ENCODE assay signal across 14 cellular contexts in genomic region chr21:29382029-29382654, GRCh38.
A peak's percentile ranks its signal among the peaks of the same experiment; 100 is the strongest.
DNase-seq lines count a peak whose midpoint lies in the region; ATAC-seq and TF ChIP-seq lines count a peak whose summit lies in the region.
"Had no signal": no experiment of that assay in that cellular context is flagged by ENCODE, and none has a peak within 500 bp of the region (broad histone marks: within the 10 kb centered on the region; RNA-seq: fewer than 3 reads in every experiment).

No MANE protein-coding gene starts in this region.

- H3K27me3 ChIP-seq in naive thymus-derived CD4-positive, alpha-beta T cell (ENCODE audit: control insufficient read depth in 2 of 2, insufficient read depth in 2 of 2, low read length in 2 of 2), result no peaks in the 10 kb centered on the region
- H3K27me3 ChIP-seq: MG63, vagina had no signal

- DNase-seq in COLO829 (ENCODE audit: low spot score) (peak; percentile 36), LHCN-M2 (ENCODE audit: low read depth) (peak; percentile 59), dermis blood vessel endothelial cell (peak; percentile 12), mesothelial cell of epicardium (ENCODE audit: low spot score in 2 of 2, unreplicated experiment in 2 of 2) (no peak), endothelial cell (ENCODE audit: low spot score) (no peak), head of caudate nucleus (no peak)
- no peak for DNase-seq in naive thymus-derived CD4-positive, alpha-beta T cell
- no peak for DNase-seq in activated CD4-positive, alpha-beta T cell treated with anti-CD3 and anti-CD28 coated beads for 1 hour
- DNase-seq: CD4-positive, alpha-beta memory T cell; endodermal cell; MG63; NCI-H526 treated with DMSO at 0.1 percent for 48 hours; retina had no signal

- no peaks in the 10 kb centered on the region for H3K9me3 ChIP-seq in naive thymus-derived CD4-positive, alpha-beta T cell (ENCODE audit: control insufficient read depth in 2 of 3, low read length in 3 of 3)
- H3K9me3 ChIP-seq: MG63, vagina had no signal

- H3K36me3 Mint-ChIP-seq in mesothelial cell of epicardium, result peaks cover 4% of the 10 kb centered on the region
- H3K36me3 Mint-ChIP-seq in endothelial cell (ENCODE audit: low read depth, unreplicated experiment), result no peaks in the 10 kb centered on the region
- H3K36me3 Mint-ChIP-seq in naive thymus-derived CD4-positive, alpha-beta T cell, result peaks cover 0 to 10% (median 0%) of the 10 kb centered on the region in 5 donors

- intact Hi-C loops in head of caudate nucleus (cut with DNase I), result no loop called here
- intact Hi-C loops in naive thymus-derived CD4-positive, alpha-beta T cell (cut with micrococcal nuclease), result no loop called here

- H3K27me3 Mint-ChIP-seq in mesothelial cell of epicardium (ENCODE audit: low read depth) (no peaks in the 10 kb centered on the region), endothelial cell (ENCODE audit: unreplicated experiment) (peaks cover 4% of the 10 kb centered on the region)
- H3K27me3 Mint-ChIP-seq in naive thymus-derived CD4-positive, alpha-beta T cell, result no peaks in the 10 kb centered on the region
- H3K27me3 Mint-ChIP-seq: CD4-positive, alpha-beta memory T cell had no signal

- CTCF ChIA-PET in naive thymus-derived CD4-positive, alpha-beta T cell (lab: Charles Lee), result no interaction called here

- H3K27ac Mint-ChIP-seq in mesothelial cell of epicardium (peak overlapping the region; percentile 90), endothelial cell (ENCODE audit: unreplicated experiment) (no peak overlapping the region)
- no peak overlapping the region for H3K27ac Mint-ChIP-seq in naive thymus-derived CD4-positive, alpha-beta T cell
- H3K27ac Mint-ChIP-seq: CD4-positive, alpha-beta memory T cell; endodermal cell had no signal

- no peak overlapping the region for H3K4me3 ChIP-seq in naive thymus-derived CD4-positive, alpha-beta T cell (ENCODE audit: low read length)
- H3K4me3 ChIP-seq: MG63, vagina had no signal

- POLR2A ChIA-PET in naive thymus-derived CD4-positive, alpha-beta T cell (lab: Charles Lee), result no interaction called here

- H3K4me1 Mint-ChIP-seq in mesothelial cell of epicardium (peaks cover 38% of the 10 kb centered on the region), endothelial cell (ENCODE audit: unreplicated experiment) (peaks cover 3% of the 10 kb centered on the region)
- H3K4me1 Mint-ChIP-seq in naive thymus-derived CD4-positive, alpha-beta T cell, result peaks cover 0 to 3% (median 1%) of the 10 kb centered on the region in 7 donors

- H3K4me1 ChIP-seq in naive thymus-derived CD4-positive, alpha-beta T cell (ENCODE audit: control insufficient read depth in 2 of 2, insufficient read depth in 2 of 2, low read length in 2 of 2), result no peaks in the 10 kb centered on the region
- H3K4me1 ChIP-seq: vagina had no signal

- TF ChIP-seq CTCF in mesothelial cell of epicardium (IDR thresholded peaks at IDR 0.05; ENCODE audit: unreplicated experiment), result no peak
- no peak for TF ChIP-seq CTCF in endothelial cell (IDR thresholded peaks at IDR 0.05; ENCODE audit: unreplicated experiment)

- H3K9me3 Mint-ChIP-seq in mesothelial cell of epicardium (no peaks in the 10 kb centered on the region), endothelial cell (ENCODE audit: unreplicated experiment) (no peaks in the 10 kb centered on the region)
- H3K9me3 Mint-ChIP-seq in naive thymus-derived CD4-positive, alpha-beta T cell, result peaks cover 0 to 1% (median 0%) of the 10 kb centered on the region in 11 donors
- H3K9me3 Mint-ChIP-seq: endodermal cell had no signal

- no peak overlapping the region for H3K27ac ChIP-seq in naive thymus-derived CD4-positive, alpha-beta T cell (ENCODE audit: low read depth, low read length)
- H3K27ac ChIP-seq: vagina had no signal

- no peak for ATAC-seq in naive thymus-derived CD4-positive, alpha-beta T cell

- no peaks in the 10 kb centered on the region for H3K36me3 ChIP-seq in naive thymus-derived CD4-positive, alpha-beta T cell (ENCODE audit: control insufficient read depth in 2 of 3, insufficient read depth in 3 of 3, low read length in 3 of 3)
- H3K36me3 ChIP-seq: vagina had no signal

- H3K4me3 Mint-ChIP-seq in mesothelial cell of epicardium, result no peak overlapping the region
- H3K4me3 Mint-ChIP-seq in endothelial cell (ENCODE audit: unreplicated experiment), result no peak overlapping the region
- no peak overlapping the region for H3K4me3 Mint-ChIP-seq in naive thymus-derived CD4-positive, alpha-beta T cell
- H3K4me3 Mint-ChIP-seq: CD4-positive, alpha-beta memory T cell; endodermal cell had no signal

Comparison
In these comparisons a context has a peak if more than half of its experiments do, and no peak if none do; other contexts are left out.
1. DNase-seq: peak in COLO829 (single experiment), LHCN-M2 (single experiment) and dermis blood vessel endothelial cell (single experiment); none in mesothelial cell of epicardium (0 of 2), endothelial cell (single experiment), head of caudate nucleus (0 of 42), naive thymus-derived CD4-positive, alpha-beta T cell (0 of 9) and activated CD4-positive, alpha-beta T cell treated with anti-CD3 and anti-CD28 coated beads for 1 hour (single experiment).